ENCODE assay signal across 1 cellular context in the genomic region with DNA sequence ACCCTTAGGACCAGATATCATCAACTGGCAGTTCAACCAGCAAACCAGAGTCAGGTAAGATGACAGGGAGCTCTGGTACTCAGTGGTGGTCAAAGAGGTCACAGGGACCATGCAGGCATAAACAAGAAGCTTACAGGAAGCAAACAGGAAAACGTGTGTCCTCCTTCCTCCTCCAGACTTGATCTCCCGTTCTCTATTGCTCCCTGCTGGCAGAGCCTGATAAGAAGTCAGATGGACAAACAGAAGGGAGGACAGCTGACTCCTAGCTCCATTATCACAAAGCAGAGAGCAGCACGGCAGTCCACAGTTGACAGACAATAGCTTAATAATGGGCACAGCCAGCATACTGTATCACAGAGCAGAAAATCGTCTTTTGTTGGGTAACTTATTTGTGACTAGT.
TF ChIP-seq lines count a peak whose summit lies in the region.

No MANE protein-coding gene starts in this region.

TF ChIP-seq in HepG2, 621 proteins besides CTCF, POLR2A, EP300 and RAD21 (continued from another document and continues in another):
- TF ChIP-seq RFX5 (IDR thresholded peaks at IDR 0.05; ENCODE audit: low read depth, low read length) = no peak
- TF ChIP-seq ZNF12 (CRISPR knock-in tag; IDR thresholded peaks at IDR 0.05) = no peak
- TF ChIP-seq, protein P1, sequence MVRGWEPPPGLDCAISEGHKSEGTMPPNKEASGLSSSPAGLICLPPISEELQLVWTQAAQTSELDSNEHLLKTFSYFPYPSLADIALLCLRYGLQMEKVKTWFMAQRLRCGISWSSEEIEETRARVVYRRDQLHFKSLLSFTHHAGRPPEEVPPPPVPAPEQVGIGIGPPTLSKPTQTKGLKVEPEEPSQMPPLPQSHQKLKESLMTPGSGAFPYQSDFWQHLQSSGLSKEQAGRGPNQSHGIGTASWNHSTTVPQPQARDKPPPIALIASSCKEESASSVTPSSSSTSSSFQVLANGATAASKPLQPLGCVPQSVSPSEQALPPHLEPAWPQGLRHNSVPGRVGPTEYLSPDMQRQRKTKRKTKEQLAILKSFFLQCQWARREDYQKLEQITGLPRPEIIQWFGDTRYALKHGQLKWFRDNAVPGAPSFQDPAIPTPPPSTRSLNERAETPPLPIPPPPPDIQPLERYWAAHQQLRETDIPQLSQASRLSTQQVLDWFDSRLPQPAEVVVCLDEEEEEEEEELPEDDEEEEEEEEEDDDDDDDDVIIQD (CRISPR knock-in tag; IDR thresholded peaks at IDR 0.05; ENCODE audit: low read depth) = no peak
- no peak for TF ChIP-seq HNRNPLL (IDR thresholded peaks at IDR 0.05; ENCODE audit: low read depth, low read length, poor library complexity, severe bottlenecking)
- TF ChIP-seq SMC3 (IDR thresholded peaks at IDR 0.05; ENCODE audit: low read length) = peak; percentile 81
- TF ChIP-seq KDM2A (CRISPR knock-in tag; IDR thresholded peaks at IDR 0.05; ENCODE audit: borderline replicate concordance, low read depth) = no peak
- TF ChIP-seq IKZF1 (IDR thresholded peaks at IDR 0.05) = no peak
- TF ChIP-seq ZNF572 (CRISPR knock-in tag; IDR thresholded peaks at IDR 0.05) = no peak
- TF ChIP-seq, protein P2, sequence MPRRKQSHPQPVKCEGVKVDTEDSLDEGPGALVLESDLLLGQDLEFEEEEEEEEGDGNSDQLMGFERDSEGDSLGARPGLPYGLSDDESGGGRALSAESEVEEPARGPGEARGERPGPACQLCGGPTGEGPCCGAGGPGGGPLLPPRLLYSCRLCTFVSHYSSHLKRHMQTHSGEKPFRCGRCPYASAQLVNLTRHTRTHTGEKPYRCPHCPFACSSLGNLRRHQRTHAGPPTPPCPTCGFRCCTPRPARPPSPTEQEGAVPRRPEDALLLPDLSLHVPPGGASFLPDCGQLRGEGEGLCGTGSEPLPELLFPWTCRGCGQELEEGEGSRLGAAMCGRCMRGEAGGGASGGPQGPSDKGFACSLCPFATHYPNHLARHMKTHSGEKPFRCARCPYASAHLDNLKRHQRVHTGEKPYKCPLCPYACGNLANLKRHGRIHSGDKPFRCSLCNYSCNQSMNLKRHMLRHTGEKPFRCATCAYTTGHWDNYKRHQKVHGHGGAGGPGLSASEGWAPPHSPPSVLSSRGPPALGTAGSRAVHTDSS (CRISPR knock-in tag; conservative IDR thresholded peaks at IDR 0.05) = no peak
- TF ChIP-seq ETV5 (CRISPR knock-in tag; IDR thresholded peaks at IDR 0.05; ENCODE audit: borderline replicate concordance) = peak; percentile 56
- TF ChIP-seq RNF2 (conservative IDR thresholded peaks at IDR 0.05; ENCODE audit: low read depth) = no peak
- 0 out of 2 replicates have a peak, but pooled peaks have one; percentile 18 for TF ChIP-seq FOXO1 (CRISPR knock-in tag; IDR thresholded peaks at IDR 0.05)
- TF ChIP-seq SRSF9 (IDR thresholded peaks at IDR 0.05; ENCODE audit: borderline replicate concordance, insufficient read depth, low read depth, low read length, poor library complexity, severe bottlenecking) = no peak
- TF ChIP-seq GABPA (IDR thresholded peaks at IDR 0.05; ENCODE audit: low read depth, low read length) = no peak
- TF ChIP-seq GABPA (CRISPR knock-in tag; IDR thresholded peaks at IDR 0.05; ENCODE audit: low read depth) = peak; percentile 49
- no peak for TF ChIP-seq ZNF652 (CRISPR knock-in tag; IDR thresholded peaks at IDR 0.05; ENCODE audit: borderline replicate concordance, low read depth)
- no peak for TF ChIP-seq PHF20 (CRISPR knock-in tag; IDR thresholded peaks at IDR 0.05)
- TF ChIP-seq TBX3 (IDR thresholded peaks at IDR 0.05; ENCODE audit: borderline replicate concordance) = no peak
- peak; percentile 91 for TF ChIP-seq STAG1 (CRISPR knock-in tag; IDR thresholded peaks at IDR 0.05)
- TF ChIP-seq ZNF615 (CRISPR knock-in tag; IDR thresholded peaks at IDR 0.05; ENCODE audit: borderline replicate concordance) = no peak
- TF ChIP-seq, protein P3, sequence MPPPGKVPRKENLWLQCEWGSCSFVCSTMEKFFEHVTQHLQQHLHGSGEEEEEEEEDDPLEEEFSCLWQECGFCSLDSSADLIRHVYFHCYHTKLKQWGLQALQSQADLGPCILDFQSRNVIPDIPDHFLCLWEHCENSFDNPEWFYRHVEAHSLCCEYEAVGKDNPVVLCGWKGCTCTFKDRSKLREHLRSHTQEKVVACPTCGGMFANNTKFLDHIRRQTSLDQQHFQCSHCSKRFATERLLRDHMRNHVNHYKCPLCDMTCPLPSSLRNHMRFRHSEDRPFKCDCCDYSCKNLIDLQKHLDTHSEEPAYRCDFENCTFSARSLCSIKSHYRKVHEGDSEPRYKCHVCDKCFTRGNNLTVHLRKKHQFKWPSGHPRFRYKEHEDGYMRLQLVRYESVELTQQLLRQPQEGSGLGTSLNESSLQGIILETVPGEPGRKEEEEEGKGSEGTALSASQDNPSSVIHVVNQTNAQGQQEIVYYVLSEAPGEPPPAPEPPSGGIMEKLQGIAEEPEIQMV (CRISPR knock-in tag; IDR thresholded peaks at IDR 0.05; ENCODE audit: low read depth) = no peak
- TF ChIP-seq ZBTB8A (CRISPR knock-in tag; IDR thresholded peaks at IDR 0.05; ENCODE audit: borderline replicate concordance, low read depth) = no peak
- no peak for TF ChIP-seq KMT2B (CRISPR knock-in tag; IDR thresholded peaks at IDR 0.05)
- TF ChIP-seq, protein P4, sequence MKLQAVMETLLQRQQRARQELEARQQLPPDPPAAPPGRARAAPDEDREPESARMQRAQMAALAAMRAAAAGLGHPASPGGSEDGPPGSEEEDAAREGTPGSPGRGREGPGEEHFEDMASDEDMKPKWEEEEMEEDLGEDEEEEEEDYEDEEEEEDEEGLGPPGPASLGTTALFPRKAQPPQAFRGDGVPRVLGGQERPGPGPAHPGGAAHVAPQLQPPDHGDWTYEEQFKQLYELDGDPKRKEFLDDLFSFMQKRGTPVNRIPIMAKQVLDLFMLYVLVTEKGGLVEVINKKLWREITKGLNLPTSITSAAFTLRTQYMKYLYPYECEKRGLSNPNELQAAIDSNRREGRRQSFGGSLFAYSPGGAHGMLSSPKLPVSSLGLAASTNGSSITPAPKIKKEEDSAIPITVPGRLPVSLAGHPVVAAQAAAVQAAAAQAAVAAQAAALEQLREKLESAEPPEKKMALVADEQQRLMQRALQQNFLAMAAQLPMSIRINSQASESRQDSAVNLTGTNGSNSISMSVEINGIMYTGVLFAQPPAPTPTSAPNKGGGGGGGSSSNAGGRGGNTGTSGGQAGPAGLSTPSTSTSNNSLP (IDR thresholded peaks at IDR 0.05; ENCODE audit: low read depth, low read length) = no peak
- TF ChIP-seq GLI4 (CRISPR knock-in tag; IDR thresholded peaks at IDR 0.05; ENCODE audit: borderline replicate concordance) = no peak
- TF ChIP-seq ZNF468 (CRISPR knock-in tag; IDR thresholded peaks at IDR 0.05) = no peak
- TF ChIP-seq, protein P5, sequence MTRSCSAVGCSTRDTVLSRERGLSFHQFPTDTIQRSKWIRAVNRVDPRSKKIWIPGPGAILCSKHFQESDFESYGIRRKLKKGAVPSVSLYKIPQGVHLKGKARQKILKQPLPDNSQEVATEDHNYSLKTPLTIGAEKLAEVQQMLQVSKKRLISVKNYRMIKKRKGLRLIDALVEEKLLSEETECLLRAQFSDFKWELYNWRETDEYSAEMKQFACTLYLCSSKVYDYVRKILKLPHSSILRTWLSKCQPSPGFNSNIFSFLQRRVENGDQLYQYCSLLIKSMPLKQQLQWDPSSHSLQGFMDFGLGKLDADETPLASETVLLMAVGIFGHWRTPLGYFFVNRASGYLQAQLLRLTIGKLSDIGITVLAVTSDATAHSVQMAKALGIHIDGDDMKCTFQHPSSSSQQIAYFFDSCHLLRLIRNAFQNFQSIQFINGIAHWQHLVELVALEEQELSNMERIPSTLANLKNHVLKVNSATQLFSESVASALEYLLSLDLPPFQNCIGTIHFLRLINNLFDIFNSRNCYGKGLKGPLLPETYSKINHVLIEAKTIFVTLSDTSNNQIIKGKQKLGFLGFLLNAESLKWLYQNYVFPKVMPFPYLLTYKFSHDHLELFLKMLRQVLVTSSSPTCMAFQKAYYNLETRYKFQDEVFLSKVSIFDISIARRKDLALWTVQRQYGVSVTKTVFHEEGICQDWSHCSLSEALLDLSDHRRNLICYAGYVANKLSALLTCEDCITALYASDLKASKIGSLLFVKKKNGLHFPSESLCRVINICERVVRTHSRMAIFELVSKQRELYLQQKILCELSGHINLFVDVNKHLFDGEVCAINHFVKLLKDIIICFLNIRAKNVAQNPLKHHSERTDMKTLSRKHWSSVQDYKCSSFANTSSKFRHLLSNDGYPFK (CRISPR knock-in tag; IDR thresholded peaks at IDR 0.05; ENCODE audit: borderline replicate concordance) = no peak
- no peak for TF ChIP-seq ZFY (CRISPR knock-in tag; IDR thresholded peaks at IDR 0.05)
- TF ChIP-seq, protein P6, sequence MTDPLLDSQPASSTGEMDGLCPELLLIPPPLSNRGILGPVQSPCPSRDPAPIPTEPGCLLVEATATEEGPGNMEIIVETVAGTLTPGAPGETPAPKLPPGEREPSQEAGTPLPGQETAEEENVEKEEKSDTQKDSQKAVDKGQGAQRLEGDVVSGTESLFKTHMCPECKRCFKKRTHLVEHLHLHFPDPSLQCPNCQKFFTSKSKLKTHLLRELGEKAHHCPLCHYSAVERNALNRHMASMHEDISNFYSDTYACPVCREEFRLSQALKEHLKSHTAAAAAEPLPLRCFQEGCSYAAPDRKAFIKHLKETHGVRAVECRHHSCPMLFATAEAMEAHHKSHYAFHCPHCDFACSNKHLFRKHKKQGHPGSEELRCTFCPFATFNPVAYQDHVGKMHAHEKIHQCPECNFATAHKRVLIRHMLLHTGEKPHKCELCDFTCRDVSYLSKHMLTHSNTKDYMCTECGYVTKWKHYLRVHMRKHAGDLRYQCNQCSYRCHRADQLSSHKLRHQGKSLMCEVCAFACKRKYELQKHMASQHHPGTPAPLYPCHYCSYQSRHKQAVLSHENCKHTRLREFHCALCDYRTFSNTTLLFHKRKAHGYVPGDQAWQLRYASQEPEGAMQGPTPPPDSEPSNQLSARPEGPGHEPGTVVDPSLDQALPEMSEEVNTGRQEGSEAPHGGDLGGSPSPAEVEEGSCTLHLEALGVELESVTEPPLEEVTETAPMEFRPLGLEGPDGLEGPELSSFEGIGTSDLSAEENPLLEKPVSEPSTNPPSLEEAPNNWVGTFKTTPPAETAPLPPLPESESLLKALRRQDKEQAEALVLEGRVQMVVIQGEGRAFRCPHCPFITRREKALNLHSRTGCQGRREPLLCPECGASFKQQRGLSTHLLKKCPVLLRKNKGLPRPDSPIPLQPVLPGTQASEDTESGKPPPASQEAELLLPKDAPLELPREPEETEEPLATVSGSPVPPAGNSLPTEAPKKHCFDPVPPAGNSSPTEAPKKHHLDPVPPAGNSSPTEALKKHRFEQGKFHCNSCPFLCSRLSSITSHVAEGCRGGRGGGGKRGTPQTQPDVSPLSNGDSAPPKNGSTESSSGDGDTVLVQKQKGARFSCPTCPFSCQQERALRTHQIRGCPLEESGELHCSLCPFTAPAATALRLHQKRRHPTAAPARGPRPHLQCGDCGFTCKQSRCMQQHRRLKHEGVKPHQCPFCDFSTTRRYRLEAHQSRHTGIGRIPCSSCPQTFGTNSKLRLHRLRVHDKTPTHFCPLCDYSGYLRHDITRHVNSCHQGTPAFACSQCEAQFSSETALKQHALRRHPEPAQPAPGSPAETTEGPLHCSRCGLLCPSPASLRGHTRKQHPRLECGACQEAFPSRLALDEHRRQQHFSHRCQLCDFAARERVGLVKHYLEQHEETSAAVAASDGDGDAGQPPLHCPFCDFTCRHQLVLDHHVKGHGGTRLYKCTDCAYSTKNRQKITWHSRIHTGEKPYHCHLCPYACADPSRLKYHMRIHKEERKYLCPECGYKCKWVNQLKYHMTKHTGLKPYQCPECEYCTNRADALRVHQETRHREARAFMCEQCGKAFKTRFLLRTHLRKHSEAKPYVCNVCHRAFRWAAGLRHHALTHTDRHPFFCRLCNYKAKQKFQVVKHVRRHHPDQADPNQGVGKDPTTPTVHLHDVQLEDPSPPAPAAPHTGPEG (CRISPR knock-in tag; IDR thresholded peaks at IDR 0.05) = no peak
- TF ChIP-seq ZNF598 (CRISPR knock-in tag; IDR thresholded peaks at IDR 0.05; ENCODE audit: borderline replicate concordance) = no peak
- TF ChIP-seq, protein P7, sequence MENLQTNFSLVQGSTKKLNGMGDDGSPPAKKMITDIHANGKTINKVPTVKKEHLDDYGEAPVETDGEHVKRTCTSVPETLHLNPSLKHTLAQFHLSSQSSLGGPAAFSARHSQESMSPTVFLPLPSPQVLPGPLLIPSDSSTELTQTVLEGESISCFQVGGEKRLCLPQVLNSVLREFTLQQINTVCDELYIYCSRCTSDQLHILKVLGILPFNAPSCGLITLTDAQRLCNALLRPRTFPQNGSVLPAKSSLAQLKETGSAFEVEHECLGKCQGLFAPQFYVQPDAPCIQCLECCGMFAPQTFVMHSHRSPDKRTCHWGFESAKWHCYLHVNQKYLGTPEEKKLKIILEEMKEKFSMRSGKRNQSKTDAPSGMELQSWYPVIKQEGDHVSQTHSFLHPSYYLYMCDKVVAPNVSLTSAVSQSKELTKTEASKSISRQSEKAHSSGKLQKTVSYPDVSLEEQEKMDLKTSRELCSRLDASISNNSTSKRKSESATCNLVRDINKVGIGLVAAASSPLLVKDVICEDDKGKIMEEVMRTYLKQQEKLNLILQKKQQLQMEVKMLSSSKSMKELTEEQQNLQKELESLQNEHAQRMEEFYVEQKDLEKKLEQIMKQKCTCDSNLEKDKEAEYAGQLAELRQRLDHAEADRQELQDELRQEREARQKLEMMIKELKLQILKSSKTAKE (CRISPR knock-in tag; IDR thresholded peaks at IDR 0.05; ENCODE audit: borderline replicate concordance) = no peak
- TF ChIP-seq NR2C2 (CRISPR knock-in tag; IDR thresholded peaks at IDR 0.05; ENCODE audit: borderline replicate concordance) = no peak
- TF ChIP-seq LCORL (IDR thresholded peaks at IDR 0.05) = no peak
- TF ChIP-seq LCORL (CRISPR knock-in tag; IDR thresholded peaks at IDR 0.05) = no peak
- TF ChIP-seq, protein P8, sequence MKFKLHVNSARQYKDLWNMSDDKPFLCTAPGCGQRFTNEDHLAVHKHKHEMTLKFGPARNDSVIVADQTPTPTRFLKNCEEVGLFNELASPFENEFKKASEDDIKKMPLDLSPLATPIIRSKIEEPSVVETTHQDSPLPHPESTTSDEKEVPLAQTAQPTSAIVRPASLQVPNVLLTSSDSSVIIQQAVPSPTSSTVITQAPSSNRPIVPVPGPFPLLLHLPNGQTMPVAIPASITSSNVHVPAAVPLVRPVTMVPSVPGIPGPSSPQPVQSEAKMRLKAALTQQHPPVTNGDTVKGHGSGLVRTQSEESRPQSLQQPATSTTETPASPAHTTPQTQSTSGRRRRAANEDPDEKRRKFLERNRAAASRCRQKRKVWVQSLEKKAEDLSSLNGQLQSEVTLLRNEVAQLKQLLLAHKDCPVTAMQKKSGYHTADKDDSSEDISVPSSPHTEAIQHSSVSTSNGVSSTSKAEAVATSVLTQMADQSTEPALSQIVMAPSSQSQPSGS (CRISPR knock-in tag; IDR thresholded peaks at IDR 0.05) = no peak
- TF ChIP-seq, protein P9, sequence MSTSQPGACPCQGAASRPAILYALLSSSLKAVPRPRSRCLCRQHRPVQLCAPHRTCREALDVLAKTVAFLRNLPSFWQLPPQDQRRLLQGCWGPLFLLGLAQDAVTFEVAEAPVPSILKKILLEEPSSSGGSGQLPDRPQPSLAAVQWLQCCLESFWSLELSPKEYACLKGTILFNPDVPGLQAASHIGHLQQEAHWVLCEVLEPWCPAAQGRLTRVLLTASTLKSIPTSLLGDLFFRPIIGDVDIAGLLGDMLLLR (CRISPR knock-in tag; IDR thresholded peaks at IDR 0.05) = no peak
- no peak for TF ChIP-seq NCOA5 (CRISPR knock-in tag; IDR thresholded peaks at IDR 0.05)
- no peak for TF ChIP-seq HOXD1 (CRISPR knock-in tag; IDR thresholded peaks at IDR 0.05)
- TF ChIP-seq, protein P10, sequence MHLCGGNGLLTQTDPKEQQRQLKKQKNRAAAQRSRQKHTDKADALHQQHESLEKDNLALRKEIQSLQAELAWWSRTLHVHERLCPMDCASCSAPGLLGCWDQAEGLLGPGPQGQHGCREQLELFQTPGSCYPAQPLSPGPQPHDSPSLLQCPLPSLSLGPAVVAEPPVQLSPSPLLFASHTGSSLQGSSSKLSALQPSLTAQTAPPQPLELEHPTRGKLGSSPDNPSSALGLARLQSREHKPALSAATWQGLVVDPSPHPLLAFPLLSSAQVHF (CRISPR knock-in tag; IDR thresholded peaks at IDR 0.05) = no peak
- TF ChIP-seq ARNT (IDR thresholded peaks at IDR 0.05) = no peak
